13 cellular contexts compared by ENCODE assay signal in genomic region chr12:96239711-96240234, GRCh38. TPM values are rescaled to one million over a fixed set of nuclear protein-coding genes. Genes with fewer than 3 reads are reported as not detected.
DNase-seq lines count a peak whose midpoint lies in the region; ATAC-seq and TF ChIP-seq lines count a peak whose summit lies in the region.
"Had no signal": no experiment of that assay in that cellular context is flagged by ENCODE, and none has a peak within 500 bp of the region (broad histone marks: within the 10 kb centered on the region; RNA-seq: fewer than 3 reads in every experiment).

No MANE protein-coding gene starts in this region.

- H3K4me3 ChIP-seq in neural progenitor cell, result no peak overlapping the region
- H3K4me3 ChIP-seq: pancreas had no signal

- H4K20me1 ChIP-seq in neural progenitor cell (ENCODE audit: low read depth), result no peaks in the 10 kb centered on the region

- in situ Hi-C loops in ACHN (cut with HindIII; ENCODE audit: low pct_ligation_motif_present, low pct_unique_long_range_greater_than_20kb, low sequenced_read_pairs), result no loop called here

- CTCF ChIA-PET in CD4-positive, alpha-beta T cell (lab: Charles Lee), result interaction anchor here (3.5 kb wide), 1 partner anchor 161 kb away, joined by 15 read pairs; the partner anchor contains the start of gene CDK17

- H3K79me2 ChIP-seq in neural progenitor cell (ENCODE audit: low read depth), result no peaks in the 10 kb centered on the region

- H3K4me2 ChIP-seq in neural progenitor cell, result no peak overlapping the region

- no peak for TF ChIP-seq CTCF in CD4-positive, alpha-beta T cell (IDR thresholded peaks at IDR 0.05)
- no peak for TF ChIP-seq CTCF in neural progenitor cell (IDR thresholded peaks at IDR 0.05)

- no peaks in the 10 kb centered on the region for H3K9me3 Mint-ChIP-seq in CD4-positive, alpha-beta T cell
- H3K9me3 Mint-ChIP-seq in activated T-helper 1 cell treated with anti-CD3 and anti-CD28 coated beads, Interleukin-12 subunit alpha, Interleukin-12 subunit beta, Interleukin-2, Interleukin-4 antibody, amounts not matched to agents 30 ng/mL and 10 ng/mL and 1 ng/mL, durations not matched to agents 14 hours and 24 hours and 36 hours, result no peaks in the 10 kb centered on the region
- H3K9me3 Mint-ChIP-seq in neural progenitor cell, result no peaks in the 10 kb centered on the region

- intact Hi-C loops in CD4-positive, alpha-beta T cell (cut with DNase I, micrococcal nuclease), result no loop called here
- intact Hi-C loops in activated T-helper 1 cell treated with anti-CD3 and anti-CD28 coated beads, Interleukin-12 subunit alpha, Interleukin-12 subunit beta, Interleukin-2, Interleukin-4 antibody, amounts not matched to agents 30 ng/mL and 10 ng/mL and 1 ng/mL, durations not matched to agents 14 hours and 24 hours and 36 hours (cut with micrococcal nuclease), result no loop called here
- intact Hi-C loops in Right ventricle myocardium inferior (cut with DNase I), result loop anchor here (1.0 kb wide), 1 partner anchor 18 kb away; no protein-coding TSS in a partner anchor

- no peak overlapping the region for H3K27ac ChIP-seq in CD4-positive, alpha-beta T cell (ENCODE audit: low read depth, low read length)
- no peak overlapping the region for H3K27ac ChIP-seq in neural progenitor cell
- H3K27ac ChIP-seq: pancreas had no signal

- H3K4me1 Mint-ChIP-seq in CD4-positive, alpha-beta T cell (ENCODE audit: low read depth), result peaks cover 87% of the 10 kb centered on the region
- H3K4me1 Mint-ChIP-seq in activated T-helper 1 cell treated with anti-CD3 and anti-CD28 coated beads, Interleukin-12 subunit alpha, Interleukin-12 subunit beta, Interleukin-2, Interleukin-4 antibody, amounts not matched to agents 30 ng/mL and 10 ng/mL and 1 ng/mL, durations not matched to agents 14 hours and 24 hours and 36 hours (ENCODE audit: low read depth), result peaks cover 79% of the 10 kb centered on the region
- H3K4me1 Mint-ChIP-seq in neural progenitor cell, result peaks cover 41% of the 10 kb centered on the region

- no peaks in the 10 kb centered on the region for H3K4me1 ChIP-seq in neural progenitor cell
- H3K4me1 ChIP-seq: pancreas had no signal

- no peaks in the 10 kb centered on the region for H3F3A ChIP-seq in neural progenitor cell (ENCODE audit: low read depth)

- no peaks in the 10 kb centered on the region for H3K27me3 ChIP-seq in CD4-positive, alpha-beta T cell (ENCODE audit: control insufficient read depth, insufficient read depth, low read length)
- H3K27me3 ChIP-seq in neural progenitor cell, result no peaks in the 10 kb centered on the region
- H3K27me3 ChIP-seq: pancreas had no signal

- peak overlapping the region; percentile 97 for H3K27ac Mint-ChIP-seq in CD4-positive, alpha-beta T cell
- peak overlapping the region; percentile 10 for H3K27ac Mint-ChIP-seq in activated T-helper 1 cell treated with anti-CD3 and anti-CD28 coated beads, Interleukin-12 subunit alpha, Interleukin-12 subunit beta, Interleukin-2, Interleukin-4 antibody, amounts not matched to agents 30 ng/mL and 10 ng/mL and 1 ng/mL, durations not matched to agents 14 hours and 24 hours and 36 hours
- peak overlapping the region; percentile 89 for H3K27ac Mint-ChIP-seq in neural progenitor cell

- H3K4me3 Mint-ChIP-seq in CD4-positive, alpha-beta T cell, result no peak overlapping the region
- no peak overlapping the region for H3K4me3 Mint-ChIP-seq in activated T-helper 1 cell treated with anti-CD3 and anti-CD28 coated beads, Interleukin-12 subunit alpha, Interleukin-12 subunit beta, Interleukin-2, Interleukin-4 antibody, amounts not matched to agents 30 ng/mL and 10 ng/mL and 1 ng/mL, durations not matched to agents 14 hours and 24 hours and 36 hours
- no peak overlapping the region for H3K4me3 Mint-ChIP-seq in neural progenitor cell

- no peaks in the 10 kb centered on the region for H3K9me3 ChIP-seq in CD4-positive, alpha-beta T cell (ENCODE audit: control insufficient read depth, low read length)
- H3K9me3 ChIP-seq in neural progenitor cell (ENCODE audit: low read depth), result no peaks in the 10 kb centered on the region
- H3K9me3 ChIP-seq: pancreas had no signal

- POLR2A ChIA-PET in CD4-positive, alpha-beta T cell (lab: Charles Lee), result interaction anchor here (1.0 kb wide), 1 partner anchor 28 kb away, joined by 4 read pairs; no protein-coding TSS in a partner anchor

- DNase-seq in CD4-positive, alpha-beta T cell, result no peak
- no peak for DNase-seq in activated T-helper 1 cell treated with anti-CD3 and anti-CD28 coated beads, Interleukin-12 subunit alpha, Interleukin-12 subunit beta, Interleukin-2, Interleukin-4 antibody, amounts not matched to agents 30 ng/mL and 10 ng/mL and 1 ng/mL, durations not matched to agents 14 hours and 24 hours and 36 hours (ENCODE audit: low spot score)
- DNase-seq in Right ventricle myocardium inferior (ENCODE audit: missing footprints) (peak; percentile 76), neural progenitor cell (ENCODE audit: low spot score) (no peak), COLO668 (lab: John Stamatoyannopoulos, UW; ENCODE audit: unreplicated experiment) (no peak), AML-193 (lab: John Stamatoyannopoulos, UW) (no peak), ACHN (no peak)
- DNase-seq: activated CD8-positive, alpha-beta memory T cell treated with anti-CD3 and anti-CD28 coated beads, Interleukin-2, amount 50 U/mL, for 48 hours; hypothalamus; NCI-H510A; pancreas; T1000 had no signal

- H3K36me3 Mint-ChIP-seq in CD4-positive, alpha-beta T cell (ENCODE audit: low read depth), result peaks cover 58% of the 10 kb centered on the region
- H3K36me3 Mint-ChIP-seq in activated T-helper 1 cell treated with anti-CD3 and anti-CD28 coated beads, Interleukin-12 subunit alpha, Interleukin-12 subunit beta, Interleukin-2, Interleukin-4 antibody, amounts not matched to agents 30 ng/mL and 10 ng/mL and 1 ng/mL, durations not matched to agents 14 hours and 24 hours and 36 hours (ENCODE audit: low read depth), result peaks cover 41% of the 10 kb centered on the region
- peaks cover 2% of the 10 kb centered on the region for H3K36me3 Mint-ChIP-seq in neural progenitor cell

- no peak overlapping the region for H2AFZ ChIP-seq in neural progenitor cell (replicated peaks)

- H3K36me3 ChIP-seq in neural progenitor cell, result no peaks in the 10 kb centered on the region
- H3K36me3 ChIP-seq: pancreas had no signal

- H3K9ac ChIP-seq in neural progenitor cell, result no peak overlapping the region

- H3K27me3 Mint-ChIP-seq in CD4-positive, alpha-beta T cell, result no peaks in the 10 kb centered on the region
- H3K27me3 Mint-ChIP-seq in activated T-helper 1 cell treated with anti-CD3 and anti-CD28 coated beads, Interleukin-12 subunit alpha, Interleukin-12 subunit beta, Interleukin-2, Interleukin-4 antibody, amounts not matched to agents 30 ng/mL and 10 ng/mL and 1 ng/mL, durations not matched to agents 14 hours and 24 hours and 36 hours (ENCODE audit: insufficient read depth), result no peaks in the 10 kb centered on the region
- H3K27me3 Mint-ChIP-seq in neural progenitor cell (ENCODE audit: insufficient read depth, low read depth), result peaks cover 11% of the 10 kb centered on the region

- ATAC-seq in CD4-positive, alpha-beta T cell (ENCODE audit: poor library complexity), result no peak
- ATAC-seq in Right ventricle myocardium inferior, result peak; percentile 64
- no peak for ATAC-seq in HG03378 (IDR thresholded peaks at IDR 0.05; ENCODE audit: unreplicated experiment)
- ATAC-seq: pancreas had no signal

RNA-seq across cellular contexts. Expression of gene ELK3, which starts 45.6 kb away (rescaled TPM):
- 10 to 100 TPM; 26.8 to 31.5 TPM for total RNA-seq in CD4-positive, alpha-beta T cell
- total RNA-seq in activated T-helper 1 cell treated with anti-CD3 and anti-CD28 coated beads, Interleukin-12 subunit alpha, Interleukin-12 subunit beta, Interleukin-2, Interleukin-4 antibody, amounts not matched to agents 30 ng/mL and 10 ng/mL and 1 ng/mL, durations not matched to agents 14 hours and 24 hours and 36 hours, result 40.8 and 45.3 TPM in 2 replicates
- total RNA-seq in Right ventricle myocardium inferior, result 20.8 TPM
- 4.8 and 5.0 TPM in 2 replicates for total RNA-seq in neural progenitor cell (ENCODE audit: low replicate concordance)

Comparison
In these comparisons a context has a peak if more than half of its experiments do, and no peak if none do; other contexts are left out.
1. H3K27ac Mint-ChIP-seq: peak in every context shown above with its lines; median percentile 97 in CD4-positive, alpha-beta T cell; 89 in neural progenitor cell; 10 in activated T-helper 1 cell treated with anti-CD3 and anti-CD28 coated beads, Interleukin-12 subunit alpha, Interleukin-12 subunit beta, Interleukin-2, Interleukin-4 antibody, amounts not matched to agents 30 ng/mL and 10 ng/mL and 1 ng/mL, durations not matched to agents 14 hours and 24 hours and 36 hours.